In genomic region chr10:86299562-86299961, GRCh38 we compare ENCODE assay signal across 22 cellular contexts.
"Had no signal": no experiment of that assay in that cellular context is flagged by ENCODE, and none has a peak within 500 bp of the region (broad histone marks: within the 10 kb centered on the region; RNA-seq: fewer than 3 reads in every experiment).

No MANE protein-coding gene starts in this region.

- H3K4me3 ChIP-seq: breast epithelium, MG63 had no signal

- DNase-seq: activated CD4-positive, alpha-beta T cell treated with anti-CD3 and anti-CD28 coated beads for 48 hours; activated CD4-positive, alpha-beta T cell treated with anti-CD3 and anti-CD28 coated beads, Interleukin-2, amount 50 U/mL, for 4 hours; activated CD4-positive, CD25-positive, alpha-beta regulatory T cell treated with anti-CD3 and anti-CD28 coated beads, Interleukin-2, amount 50 U/mL, for 72 hours; activated CD8-positive, alpha-beta memory T cell treated with anti-CD3 and anti-CD28 coated beads, Interleukin-2, amount 50 U/mL, for 48 hours; activated CD8-positive, alpha-beta T cell treated with anti-CD3 and anti-CD28 coated beads, Interleukin-2, amount 10 ng/mL, durations not matched to agents 7 days and 5 days; activated T-cell treated with anti-CD3 and anti-CD28 coated beads, Interleukin-2, amount 50 U/mL, for 1 hour; aorta; central memory CD4-positive, alpha-beta T cell; MG63; NCI-H1105; NCI-H1436 treated with DMSO at 0.1 percent for 48 hours; NCI-H187 treated with DMSO at 0.1 percent for 48 hours; NCI-H2171; NCI-H2227 treated with DMSO at 0.1 percent for 48 hours; NCI-H446 treated with DMSO at 0.1 percent for 48 hours; NCI-H524 treated with DMSO at 0.1 percent for 48 hours; PC-3; SHP77 treated with DMSO at 0.1 percent for 48 hours had no signal

- H3K36me3 Mint-ChIP-seq: activated naive CD4-positive, alpha-beta T cell treated with anti-CD3 and anti-CD28 coated beads, Interleukin-2, amount 50 U/mL, for 24 hours; WTC11 had no signal

- H3K27ac Mint-ChIP-seq: activated CD8-positive, alpha-beta T cell treated with anti-CD3 and anti-CD28 coated beads, Interleukin-2, amount 10 ng/mL, durations not matched to agents 7 days and 5 days; activated naive CD4-positive, alpha-beta T cell treated with anti-CD3 and anti-CD28 coated beads, Interleukin-2, amount 50 U/mL, for 24 hours; T-helper 1 cell treated with Interleukin-12 subunit alpha and Interleukin-12 subunit beta and Interleukin-4 antibody, amounts not matched to agents 30 μg/mL and 1 μg/mL, for 36 hours; WTC11 had no signal

- H3K27ac ChIP-seq: breast epithelium had no signal

- H3K4me3 Mint-ChIP-seq: activated CD8-positive, alpha-beta T cell treated with anti-CD3 and anti-CD28 coated beads, Interleukin-2, amount 10 ng/mL, durations not matched to agents 7 days and 5 days; activated naive CD4-positive, alpha-beta T cell treated with anti-CD3 and anti-CD28 coated beads, Interleukin-2, amount 50 U/mL, for 24 hours; T-helper 1 cell treated with Interleukin-12 subunit alpha and Interleukin-12 subunit beta and Interleukin-4 antibody, amounts not matched to agents 30 μg/mL and 1 μg/mL, for 36 hours; WTC11 had no signal

- H3K4me1 Mint-ChIP-seq: activated naive CD4-positive, alpha-beta T cell treated with anti-CD3 and anti-CD28 coated beads, Interleukin-2, amount 50 U/mL, for 24 hours had no signal

- H3K9me3 Mint-ChIP-seq: activated naive CD4-positive, alpha-beta T cell treated with anti-CD3 and anti-CD28 coated beads, Interleukin-2, amount 50 U/mL, for 24 hours; T-helper 1 cell treated with Interleukin-12 subunit alpha and Interleukin-12 subunit beta and Interleukin-4 antibody, amounts not matched to agents 30 μg/mL and 1 μg/mL, for 36 hours had no signal
